10 cellular contexts compared by ENCODE assay signal in genomic region chr21:37208741-37209225, GRCh38. TPM values are rescaled to one million over a fixed set of nuclear protein-coding genes. Genes with fewer than 3 reads are reported as not detected.
DNase-seq lines count a peak whose midpoint lies in the region; ATAC-seq and TF ChIP-seq lines count a peak whose summit lies in the region.
"Had no signal": no experiment of that assay in that cellular context is flagged by ENCODE, and none has a peak within 500 bp of the region (broad histone marks: within the 10 kb centered on the region; RNA-seq: fewer than 3 reads in every experiment).

No MANE protein-coding gene starts in this region.

- TF ChIP-seq CTCF in body of pancreas (IDR thresholded peaks at IDR 0.05) = no peak
- TF ChIP-seq CTCF in tibial nerve (IDR thresholded peaks at IDR 0.05) = no peak
- no peak for TF ChIP-seq CTCF in gastroesophageal sphincter (IDR thresholded peaks at IDR 0.05)

- H3K27me3 ChIP-seq in body of pancreas = no peaks in the 10 kb centered on the region
- H3K27me3 ChIP-seq in skeletal muscle tissue (ENCODE audit: control insufficient read depth in 3 of 3, insufficient read depth in 3 of 3, low read length in 3 of 3) = no peaks in the 10 kb centered on the region
- H3K27me3 ChIP-seq in tibial nerve = no peaks in the 10 kb centered on the region
- H3K27me3 ChIP-seq in gastroesophageal sphincter = no peaks in the 10 kb centered on the region
- H3K27me3 ChIP-seq: esophagus squamous epithelium had no signal

- no peak overlapping the region for H3K4me3 ChIP-seq in body of pancreas
- H3K4me3 ChIP-seq in skeletal muscle tissue (ENCODE audit: low read length in 3 of 3) = peak overlapping the region; percentile 53 to 67 (median 60)
- no peak overlapping the region for H3K4me3 ChIP-seq in tibial nerve
- H3K4me3 ChIP-seq in gastroesophageal sphincter = no peak overlapping the region

- H3K9me3 ChIP-seq in body of pancreas (no peaks in the 10 kb centered on the region), skeletal muscle tissue (ENCODE audit: control insufficient read depth in 3 of 3, low read length in 3 of 3) (no peaks in the 10 kb centered on the region), tibial nerve (peaks cover 0 to 6% (median 0%) of the 10 kb centered on the region in 4 donors), gastroesophageal sphincter (no peaks in the 10 kb centered on the region)
- H3K9me3 ChIP-seq: esophagus squamous epithelium had no signal

- peak in 2 of 4 donors; percentile 47 to 50 for DNase-seq in body of pancreas
- no peak for DNase-seq in DMS 273 (lab: John Stamatoyannopoulos, UW; ENCODE audit: unreplicated experiment)
- DNase-seq in tibial nerve (ENCODE audit: low spot score in 2 of 2) = no peak
- no peak for DNase-seq in HuH-7.5 (ENCODE audit: low spot score)
- DNase-seq: activated gamma-delta T cell treated with Interleukin-2 at 50 U/mL for 16 hours, esophagus squamous epithelium had no signal

- TF ChIP-seq POLR2A in body of pancreas (IDR thresholded peaks at IDR 0.05) = no peak
- no peak for TF ChIP-seq POLR2A in tibial nerve (IDR thresholded peaks at IDR 0.05)
- no peak for TF ChIP-seq POLR2A in gastroesophageal sphincter (IDR thresholded peaks at IDR 0.05)

- H3K36me3 ChIP-seq in body of pancreas (replicated peaks in 1 of 2; ENCODE audit: insufficient read depth in 1 of 2, low read depth in 2 of 2) (no peaks in the 10 kb centered on the region), skeletal muscle tissue (ENCODE audit: control insufficient read depth in 3 of 3, insufficient read depth in 3 of 3, low read length in 3 of 3) (no peaks in the 10 kb centered on the region), tibial nerve (no peaks in the 10 kb centered on the region), gastroesophageal sphincter (no peaks in the 10 kb centered on the region)
- H3K36me3 ChIP-seq: esophagus squamous epithelium had no signal

- ATAC-seq in GM19035 (IDR thresholded peaks at IDR 0.05; ENCODE audit: unreplicated experiment) (peak; percentile 10), HG02938 (IDR thresholded peaks at IDR 0.05; ENCODE audit: unreplicated experiment) (peak; percentile 36), body of pancreas (peak; percentile 43), gastroesophageal sphincter (no peak)

- H3K27ac ChIP-seq in body of pancreas (peak overlapping the region in 3 of 4 donors; percentile 74 to 80 (median 74)), skeletal muscle tissue (ENCODE audit: low read depth, low read length) (peak overlapping the region; percentile 91), tibial nerve (peak overlapping the region in 2 of 4 donors; percentile 38 to 89), gastroesophageal sphincter (no peak overlapping the region)

- intact Hi-C loops in body of pancreas (cut with DNase I) = no loop called here

- peak overlapping the region; percentile 68 to 86 (median 81) for H3K9ac ChIP-seq in skeletal muscle tissue (ENCODE audit: low read depth in 1 of 3, low read length in 3 of 3)

- TF ChIP-seq EP300 in tibial nerve (IDR thresholded peaks at IDR 0.05) (no peak), gastroesophageal sphincter (IDR thresholded peaks at IDR 0.05) (no peak)

- 70 to 74% methylated on average over 14 to 15 of the region's 15 CpGs for WGBS in body of pancreas, 2 donors
- WGBS in tibial nerve, 2 donors = 87 to 89% methylated on average over 13 to 15 of the region's 15 CpGs
- 93 to 100% methylated on average over 2 to 9 of the region's 15 CpGs for WGBS in gastroesophageal sphincter (ENCODE audit: low coverage in 1 of 2), 2 donors

- H3K4me1 ChIP-seq in body of pancreas (peaks cover 30% of the 10 kb centered on the region), skeletal muscle tissue (ENCODE audit: control insufficient read depth in 3 of 3, insufficient read depth in 3 of 3, low read length in 3 of 3) (peaks cover 25 to 43% (median 38%) of the 10 kb centered on the region in 3 donors), tibial nerve (peaks cover 0 to 19% (median 11%) of the 10 kb centered on the region in 4 donors), gastroesophageal sphincter (peaks cover 0 to 19% (median 10%) of the 10 kb centered on the region in 3 donors)

RNA-seq across cellular contexts. Expression of gene VPS26C, which starts 58.4 kb away (rescaled TPM):
- total RNA-seq in body of pancreas (10 to 100 TPM; 29.3 to 34.3 TPM), skeletal muscle tissue (27.7 TPM), tibial nerve (10 to 100 TPM; 34.7 to 55.8 (median 51.6) TPM), gastroesophageal sphincter (10 to 100 TPM; 67.0 to 72.3 (median 68.4) TPM)

Comparison
In these comparisons a context has a peak if more than half of its experiments do, and no peak if none do; other contexts are left out.
1. H3K27ac ChIP-seq: peak in body of pancreas (3 of 4) and skeletal muscle tissue (single experiment); none in gastroesophageal sphincter (0 of 4).
2. H3K4me3 ChIP-seq: peak in skeletal muscle tissue (3 of 3); none in body of pancreas (0 of 2), tibial nerve (0 of 4) and gastroesophageal sphincter (0 of 2).